Comparison of ENCODE assay signal across 1 cellular context in genomic region chr7:80078159-80078731, GRCh38.
TF ChIP-seq lines count a peak whose summit lies in the region.

No MANE protein-coding gene starts in this region.

TF ChIP-seq in HepG2, 621 proteins besides CTCF, POLR2A, EP300 and RAD21 (continued from another document):
- TF ChIP-seq, protein P1, sequence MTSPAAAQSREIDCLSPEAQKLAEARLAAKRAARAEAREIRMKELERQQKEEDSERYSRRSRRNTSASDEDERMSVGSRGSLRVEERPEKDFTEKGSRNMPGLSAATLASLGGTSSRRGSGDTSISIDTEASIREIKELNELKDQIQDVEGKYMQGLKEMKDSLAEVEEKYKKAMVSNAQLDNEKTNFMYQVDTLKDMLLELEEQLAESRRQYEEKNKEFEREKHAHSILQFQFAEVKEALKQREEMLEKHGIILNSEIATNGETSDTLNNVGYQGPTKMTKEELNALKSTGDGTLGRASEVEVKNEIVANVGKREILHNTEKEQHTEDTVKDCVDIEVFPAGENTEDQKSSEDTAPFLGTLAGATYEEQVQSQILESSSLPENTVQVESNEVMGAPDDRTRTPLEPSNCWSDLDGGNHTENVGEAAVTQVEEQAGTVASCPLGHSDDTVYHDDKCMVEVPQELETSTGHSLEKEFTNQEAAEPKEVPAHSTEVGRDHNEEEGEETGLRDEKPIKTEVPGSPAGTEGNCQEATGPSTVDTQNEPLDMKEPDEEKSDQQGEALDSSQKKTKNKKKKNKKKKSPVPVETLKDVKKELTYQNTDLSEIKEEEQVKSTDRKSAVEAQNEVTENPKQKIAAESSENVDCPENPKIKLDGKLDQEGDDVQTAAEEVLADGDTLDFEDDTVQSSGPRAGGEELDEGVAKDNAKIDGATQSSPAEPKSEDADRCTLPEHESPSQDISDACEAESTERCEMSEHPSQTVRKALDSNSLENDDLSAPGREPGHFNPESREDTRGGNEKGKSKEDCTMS (CRISPR knock-in tag; conservative IDR thresholded peaks at IDR 0.05): no peak
- no peak for TF ChIP-seq E2F1 (CRISPR knock-in tag; IDR thresholded peaks at IDR 0.05)
- no peak for TF ChIP-seq MEIS2 (CRISPR knock-in tag; IDR thresholded peaks at IDR 0.05)
- TF ChIP-seq ZNF329 (CRISPR knock-in tag; IDR thresholded peaks at IDR 0.05; ENCODE audit: low read depth): no peak
- TF ChIP-seq, protein P2, sequence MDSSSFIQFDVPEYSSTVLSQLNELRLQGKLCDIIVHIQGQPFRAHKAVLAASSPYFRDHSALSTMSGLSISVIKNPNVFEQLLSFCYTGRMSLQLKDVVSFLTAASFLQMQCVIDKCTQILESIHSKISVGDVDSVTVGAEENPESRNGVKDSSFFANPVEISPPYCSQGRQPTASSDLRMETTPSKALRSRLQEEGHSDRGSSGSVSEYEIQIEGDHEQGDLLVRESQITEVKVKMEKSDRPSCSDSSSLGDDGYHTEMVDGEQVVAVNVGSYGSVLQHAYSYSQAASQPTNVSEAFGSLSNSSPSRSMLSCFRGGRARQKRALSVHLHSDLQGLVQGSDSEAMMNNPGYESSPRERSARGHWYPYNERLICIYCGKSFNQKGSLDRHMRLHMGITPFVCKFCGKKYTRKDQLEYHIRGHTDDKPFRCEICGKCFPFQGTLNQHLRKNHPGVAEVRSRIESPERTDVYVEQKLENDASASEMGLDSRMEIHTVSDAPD (CRISPR knock-in tag; IDR thresholded peaks at IDR 0.05): no peak
- TF ChIP-seq ATM (IDR thresholded peaks at IDR 0.05; ENCODE audit: borderline replicate concordance): no peak
- TF ChIP-seq GTF2F1 (IDR thresholded peaks at IDR 0.05; ENCODE audit: low read length): no peak
- no peak for TF ChIP-seq KDM6A (CRISPR knock-in tag; IDR thresholded peaks at IDR 0.05; ENCODE audit: low read depth)
- TF ChIP-seq NFYB (CRISPR knock-in tag; IDR thresholded peaks at IDR 0.05): no peak
- no peak for TF ChIP-seq ZNF446 (CRISPR knock-in tag; IDR thresholded peaks at IDR 0.05)
- no peak for TF ChIP-seq ZNF256 (CRISPR knock-in tag; conservative IDR thresholded peaks at IDR 0.05)
